22 cellular contexts compared by ENCODE assay signal in genomic region chr7:100257017-100257416, GRCh38. TPM values are rescaled to one million over a fixed set of nuclear protein-coding genes. Genes with fewer than 3 reads are reported as not detected.
A peak's percentile ranks its signal among the peaks of the same experiment; 100 is the strongest.
DNase-seq lines count a peak whose midpoint lies in the region; ATAC-seq and TF ChIP-seq lines count a peak whose summit lies in the region.
"Had no signal": no experiment of that assay in that cellular context is flagged by ENCODE, and none has a peak within 500 bp of the region (broad histone marks: within the 10 kb centered on the region; RNA-seq: fewer than 3 reads in every experiment).

No MANE protein-coding gene starts in this region.

- WGBS in right cardiac atrium = 90% methylated on average over 7 of the region's 7 CpGs
- WGBS in psoas muscle, 3 donors = 92 to 94% (median 93%) methylated on average over 7 of the region's 7 CpGs
- WGBS in transverse colon (ENCODE audit: low coverage in 1 of 2), 2 donors = 95 to 100% methylated on average over 5 to 7 of the region's 7 CpGs

- H3K4me3 ChIP-seq in right cardiac atrium (ENCODE audit: low read length) (no peak overlapping the region), H7 (ENCODE audit: insufficient read depth, low read depth, low read length) (no peak overlapping the region), left lung (no peak overlapping the region), psoas muscle (no peak overlapping the region), transverse colon (no peak overlapping the region)
- H3K4me3 ChIP-seq: GM23248 had no signal

- no peak overlapping the region for H3K27ac Mint-ChIP-seq in T-helper 17 cell

- H3K27me3 ChIP-seq in right cardiac atrium (ENCODE audit: control insufficient read depth, insufficient read depth) = no peaks in the 10 kb centered on the region
- H3K27me3 ChIP-seq in H7 (ENCODE audit: control insufficient read depth, insufficient read depth, low read length) = no peaks in the 10 kb centered on the region
- no peaks in the 10 kb centered on the region for H3K27me3 ChIP-seq in left lung
- no peaks in the 10 kb centered on the region for H3K27me3 ChIP-seq in psoas muscle (ENCODE audit: insufficient read depth in 3 of 3, low read length in 2 of 3)
- H3K27me3 ChIP-seq in transverse colon = no peaks in the 10 kb centered on the region

- no peak for TF ChIP-seq EP300 in transverse colon (IDR thresholded peaks at IDR 0.05; ENCODE audit: low read depth)

- TF ChIP-seq CTCF in left lung (IDR thresholded peaks at IDR 0.05) (no peak), psoas muscle (IDR thresholded peaks at IDR 0.05) (no peak), transverse colon (IDR thresholded peaks at IDR 0.05) (no peak)

- H3K36me3 Mint-ChIP-seq in T-helper 17 cell (ENCODE audit: low read depth) = no peaks in the 10 kb centered on the region
- H3K36me3 Mint-ChIP-seq: CD4-positive, alpha-beta memory T cell had no signal

- H3K4me1 ChIP-seq in right cardiac atrium (ENCODE audit: control insufficient read depth, insufficient read depth, low read length) = no peaks in the 10 kb centered on the region
- H3K4me1 ChIP-seq in left lung = no peaks in the 10 kb centered on the region
- H3K4me1 ChIP-seq in psoas muscle = peaks cover 11% of the 10 kb centered on the region
- no peaks in the 10 kb centered on the region for H3K4me1 ChIP-seq in transverse colon

- intact Hi-C loops in Right ventricle myocardium inferior (cut with DNase I) = no loop called here
- intact Hi-C loops in right cardiac atrium (cut with DNase I) = no loop called here
- intact Hi-C loops in left lung (cut with DNase I) = no loop called here
- intact Hi-C loops in psoas muscle (cut with DNase I) = no loop called here
- intact Hi-C loops in transverse colon (cut with DNase I; ENCODE audit: low total_unique reads) = no loop called here

- H3K4me1 Mint-ChIP-seq in T-helper 17 cell = peaks cover under 1% of the 10 kb centered on the region

- in situ Hi-C loops in transverse colon (cut with MboI; ENCODE audit: low pct_ligation_motif_present in 1 of 4, low pct_unique_long_range_greater_than_20kb in 1 of 4, low sequenced_read_pairs in 3 of 4) (no loop called here), G401 (cut with HindIII; ENCODE audit: low sequenced_read_pairs) (no loop called here)

- no peak for TF ChIP-seq POLR2A in transverse colon (IDR thresholded peaks at IDR 0.05)

- DNase-seq in Right ventricle myocardium inferior (ENCODE audit: missing footprints) = no peak
- DNase-seq in right cardiac atrium = no peak
- DNase-seq in H7 = peak; percentile 4
- DNase-seq in left lung = no peak
- DNase-seq in psoas muscle = no peak
- no peak for DNase-seq in T-helper 17 cell
- no peak for DNase-seq in transverse colon
- DNase-seq in G401 (ENCODE audit: low spot score) = no peak
- DNase-seq: C1 segment of cervical spinal cord; Calu3; CD4-positive, alpha-beta memory T cell; COR-L47; DMS53; DMS79 treated with DMSO at 0.1 percent for 48 hours; GM23248; H9 had no signal

- no peak overlapping the region for H3K27ac ChIP-seq in right cardiac atrium (ENCODE audit: low read length)
- no peak overlapping the region for H3K27ac ChIP-seq in left lung
- H3K27ac ChIP-seq in psoas muscle = peak overlapping the region; percentile 1
- H3K27ac ChIP-seq in transverse colon = no peak overlapping the region
- H3K27ac ChIP-seq: GM23248 had no signal

- H3K27me3 Mint-ChIP-seq in T-helper 17 cell = no peaks in the 10 kb centered on the region
- H3K27me3 Mint-ChIP-seq: CD4-positive, alpha-beta memory T cell had no signal

- H3K9me3 ChIP-seq in right cardiac atrium (ENCODE audit: control insufficient read depth, low read length) (no peaks in the 10 kb centered on the region), left lung (no peaks in the 10 kb centered on the region), psoas muscle (no peaks in the 10 kb centered on the region), T-helper 17 cell (ENCODE audit: control insufficient read depth, low read length, poor library complexity, severe bottlenecking) (no peaks in the 10 kb centered on the region), transverse colon (no peaks in the 10 kb centered on the region)

- no peaks in the 10 kb centered on the region for H3K36me3 ChIP-seq in H7 (replicated peaks; ENCODE audit: control insufficient read depth, insufficient read depth, low read length)
- H3K36me3 ChIP-seq in left lung = no peaks in the 10 kb centered on the region
- peaks cover 0 to 8% of the 10 kb centered on the region in 2 donors for H3K36me3 ChIP-seq in psoas muscle (ENCODE audit: insufficient read depth in 1 of 2, low read depth in 1 of 2)
- no peaks in the 10 kb centered on the region for H3K36me3 ChIP-seq in transverse colon

- no peak overlapping the region for H3K4me3 Mint-ChIP-seq in T-helper 17 cell
- H3K4me3 Mint-ChIP-seq: CD4-positive, alpha-beta memory T cell; H9 had no signal

- ATAC-seq in Right ventricle myocardium inferior (peak; percentile 41), right cardiac atrium (no peak), left lung (peak; percentile 62), psoas muscle (no peak), T-helper 17 cell (no peak)
- ATAC-seq: HCT116 had no signal

RNA-seq across cellular contexts. Expression of gene PVRIG, which starts 37.3 kb away (rescaled TPM):
- not detected for total RNA-seq in Right ventricle myocardium inferior
- not detected for total RNA-seq in right cardiac atrium
- polyA plus RNA-seq in right cardiac atrium = 0.07 TPM
- total RNA-seq in H7 (2014; rRNA removed; shearing (Covaris generic)) = 0.11 TPM in 1 of 2 replicates, not detected in the other
- under 1 TPM; 0.41 to 0.42 TPM for total RNA-seq in left lung
- under 1 TPM in 1 of 4 donors, not detected in 3; 0.61 TPM for total RNA-seq in psoas muscle
- polyA plus RNA-seq in psoas muscle = under 1 TPM; 0.05 to 0.14 (median 0.06) TPM
- total RNA-seq in T-helper 17 cell = 10 to 100 TPM; 30.1 to 30.5 TPM
- total RNA-seq in transverse colon = 1 to 10 TPM in 2 of 4 donors, not detected in 2; 2.2 to 4.3 TPM
- not detected in 2 replicates for total RNA-seq in G401 (2014; rRNA removed; shearing (Covaris generic))
- total RNA-seq: A172, A673, Calu3, Daoy, GM23248, H1 had no signal
- polyA plus RNA-seq: BJ, GM23248 had no signal

RNA-seq across cellular contexts. Expression of gene SPDYE3, which starts 50.5 kb away (rescaled TPM):
- total RNA-seq in Right ventricle myocardium inferior = not detected
- not detected for total RNA-seq in right cardiac atrium
- polyA plus RNA-seq in right cardiac atrium = 0.20 TPM
- not detected in 2 replicates for total RNA-seq in H7 (2014; rRNA removed; shearing (Covaris generic))
- total RNA-seq in left lung = not detected
- total RNA-seq in psoas muscle = not detected
- polyA plus RNA-seq in psoas muscle = under 1 TPM in 2 of 3 donors, not detected in 1; 0.09 to 0.19 TPM
- not detected for total RNA-seq in T-helper 17 cell
- total RNA-seq in transverse colon = not detected
- total RNA-seq in G401 (2014; rRNA removed; shearing (Covaris generic)) = not detected in 2 replicates
- total RNA-seq: A172; A673; Calu3; CD4-positive, alpha-beta memory T cell; Daoy; GM23248; H1; H9 had no signal
- polyA plus RNA-seq: BJ, H1 had no signal

Comparison
In these comparisons a context has a peak if more than half of its experiments do, and no peak if none do; other contexts are left out.
1. ATAC-seq: peak in Right ventricle myocardium inferior (single experiment) and left lung (single experiment); none in right cardiac atrium (0 of 2), psoas muscle (0 of 4) and T-helper 17 cell (single experiment).
2. RNA of gene PVRIG, which starts 37.3 kb away (total RNA-seq): 30.1 to 30.5 TPM in T-helper 17 cell; 2.2 to 4.3 TPM in transverse colon, 0.41 to 0.42 TPM in left lung, not detected in right cardiac atrium, 0.61 TPM in psoas muscle, not detected in Right ventricle myocardium inferior (single experiment), 0.11 TPM in H7 and not detected in G401; every median in the first group is over 4 times any median in the second.